In the genomic region with DNA sequence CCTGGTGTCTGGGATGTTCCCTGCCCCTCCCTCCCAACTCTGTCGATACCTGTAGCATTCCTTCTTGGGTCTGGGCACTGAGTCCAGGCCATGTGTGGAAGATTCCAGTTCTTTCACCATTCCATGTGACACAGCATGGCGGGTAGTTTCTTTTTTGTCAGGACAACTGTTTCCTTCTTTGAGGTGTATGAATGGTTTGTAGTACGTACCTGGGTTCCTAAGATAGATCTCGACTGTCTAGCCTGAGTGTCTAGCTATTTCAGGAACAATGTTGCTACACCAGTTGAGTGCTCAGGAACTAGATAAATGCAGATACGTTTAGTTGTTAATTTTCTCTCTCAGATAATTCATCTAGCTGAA, we compare ENCODE assay signal across 1 cellular context.
TF ChIP-seq lines count a peak whose summit lies in the region.

No MANE protein-coding gene starts in this region.

TF ChIP-seq in WTC11, 78 proteins besides CTCF, POLR2A, EP300 and RAD21 (continued from another document):
- TF ChIP-seq, protein P1, sequence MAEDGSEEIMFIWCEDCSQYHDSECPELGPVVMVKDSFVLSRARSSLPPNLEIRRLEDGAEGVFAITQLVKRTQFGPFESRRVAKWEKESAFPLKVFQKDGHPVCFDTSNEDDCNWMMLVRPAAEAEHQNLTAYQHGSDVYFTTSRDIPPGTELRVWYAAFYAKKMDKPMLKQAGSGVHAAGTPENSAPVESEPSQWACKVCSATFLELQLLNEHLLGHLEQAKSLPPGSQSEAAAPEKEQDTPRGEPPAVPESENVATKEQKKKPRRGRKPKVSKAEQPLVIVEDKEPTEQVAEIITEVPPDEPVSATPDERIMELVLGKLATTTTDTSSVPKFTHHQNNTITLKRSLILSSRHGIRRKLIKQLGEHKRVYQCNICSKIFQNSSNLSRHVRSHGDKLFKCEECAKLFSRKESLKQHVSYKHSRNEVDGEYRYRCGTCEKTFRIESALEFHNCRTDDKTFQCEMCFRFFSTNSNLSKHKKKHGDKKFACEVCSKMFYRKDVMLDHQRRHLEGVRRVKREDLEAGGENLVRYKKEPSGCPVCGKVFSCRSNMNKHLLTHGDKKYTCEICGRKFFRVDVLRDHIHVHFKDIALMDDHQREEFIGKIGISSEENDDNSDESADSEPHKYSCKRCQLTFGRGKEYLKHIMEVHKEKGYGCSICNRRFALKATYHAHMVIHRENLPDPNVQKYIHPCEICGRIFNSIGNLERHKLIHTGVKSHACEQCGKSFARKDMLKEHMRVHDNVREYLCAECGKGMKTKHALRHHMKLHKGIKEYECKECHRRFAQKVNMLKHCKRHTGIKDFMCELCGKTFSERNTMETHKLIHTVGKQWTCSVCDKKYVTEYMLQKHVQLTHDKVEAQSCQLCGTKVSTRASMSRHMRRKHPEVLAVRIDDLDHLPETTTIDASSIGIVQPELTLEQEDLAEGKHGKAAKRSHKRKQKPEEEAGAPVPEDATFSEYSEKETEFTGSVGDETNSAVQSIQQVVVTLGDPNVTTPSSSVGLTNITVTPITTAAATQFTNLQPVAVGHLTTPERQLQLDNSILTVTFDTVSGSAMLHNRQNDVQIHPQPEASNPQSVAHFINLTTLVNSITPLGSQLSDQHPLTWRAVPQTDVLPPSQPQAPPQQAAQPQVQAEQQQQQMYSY (CRISPR knock-in tag; IDR thresholded peaks at IDR 0.05), result no peak
- TF ChIP-seq ZNF138 (CRISPR knock-in tag; conservative IDR thresholded peaks at IDR 0.05), result no peak
- TF ChIP-seq ZNF671 (CRISPR knock-in tag; IDR thresholded peaks at IDR 0.05), result no peak
- TF ChIP-seq, protein P2, sequence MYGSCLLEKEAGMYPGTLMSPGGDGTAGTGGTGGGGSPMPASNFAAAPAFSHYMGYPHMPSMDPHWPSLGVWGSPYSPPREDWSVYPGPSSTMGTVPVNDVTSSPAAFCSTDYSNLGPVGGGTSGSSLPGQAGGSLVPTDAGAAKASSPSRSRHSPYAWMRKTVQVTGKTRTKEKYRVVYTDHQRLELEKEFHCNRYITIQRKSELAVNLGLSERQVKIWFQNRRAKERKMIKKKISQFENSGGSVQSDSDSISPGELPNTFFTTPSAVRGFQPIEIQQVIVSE (CRISPR knock-in tag; IDR thresholded peaks at IDR 0.05; ENCODE audit: borderline replicate concordance), result no peak
- TF ChIP-seq, protein P3, sequence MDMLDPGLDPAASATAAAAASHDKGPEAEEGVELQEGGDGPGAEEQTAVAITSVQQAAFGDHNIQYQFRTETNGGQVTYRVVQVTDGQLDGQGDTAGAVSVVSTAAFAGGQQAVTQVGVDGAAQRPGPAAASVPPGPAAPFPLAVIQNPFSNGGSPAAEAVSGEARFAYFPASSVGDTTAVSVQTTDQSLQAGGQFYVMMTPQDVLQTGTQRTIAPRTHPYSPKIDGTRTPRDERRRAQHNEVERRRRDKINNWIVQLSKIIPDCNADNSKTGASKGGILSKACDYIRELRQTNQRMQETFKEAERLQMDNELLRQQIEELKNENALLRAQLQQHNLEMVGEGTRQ (CRISPR knock-in tag; IDR thresholded peaks at IDR 0.05), result no peak
- no peak for TF ChIP-seq TEAD4 (CRISPR knock-in tag; IDR thresholded peaks at IDR 0.05)
